20 cellular contexts compared by ENCODE assay signal in the genomic region with DNA sequence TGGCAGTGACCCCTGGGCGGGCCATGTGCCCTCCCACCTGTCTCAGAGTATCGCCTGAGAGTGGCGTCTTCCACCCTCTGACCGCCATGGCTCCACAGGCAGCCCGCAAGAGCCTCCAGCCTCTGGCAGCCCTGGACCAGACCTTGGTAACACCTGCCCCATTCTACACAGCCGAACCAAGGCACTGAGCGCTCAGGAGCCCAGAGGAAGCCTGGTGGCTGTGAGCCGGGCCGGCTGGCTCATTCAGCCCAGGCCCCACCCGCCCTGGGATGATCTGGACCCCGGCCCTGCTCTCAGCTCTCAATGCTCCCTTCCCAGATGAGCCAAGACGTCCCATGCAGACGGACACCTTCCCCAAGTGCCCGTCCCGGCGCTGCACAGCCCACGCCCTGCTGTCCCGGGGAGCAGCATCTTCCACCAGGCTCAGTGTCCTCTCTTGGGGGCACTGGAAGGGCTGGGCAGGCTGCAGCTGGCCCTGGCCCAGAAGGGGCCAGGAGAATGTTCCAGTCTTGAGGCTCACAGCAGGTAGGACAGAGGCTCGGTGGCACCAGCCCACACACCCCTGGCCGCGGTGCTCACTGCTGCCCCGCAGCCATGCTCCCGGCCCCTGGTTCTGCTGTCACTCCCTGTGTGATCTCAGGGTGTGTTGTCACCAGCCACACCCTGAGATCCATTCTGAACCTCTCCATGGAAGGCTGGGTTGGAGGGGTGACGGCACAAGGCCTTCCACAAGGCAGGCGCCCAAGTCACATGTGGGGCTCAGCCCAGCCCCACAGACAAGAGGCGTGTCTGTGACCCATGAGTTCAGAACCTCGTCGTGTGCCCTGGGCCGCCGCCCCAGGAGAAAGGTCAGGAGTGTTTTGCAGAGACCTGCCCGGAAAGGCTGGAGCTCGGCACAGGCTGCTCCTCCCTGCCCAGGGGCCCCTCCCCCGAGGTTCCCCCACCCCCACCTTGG. TPM values are rescaled to one million over a fixed set of nuclear protein-coding genes. Genes with fewer than 3 reads are reported as not detected.
DNase-seq lines count a peak whose midpoint lies in the region; ATAC-seq and TF ChIP-seq lines count a peak whose summit lies in the region.
"Had no signal": no experiment of that assay in that cellular context is flagged by ENCODE, and none has a peak within 500 bp of the region (broad histone marks: within the 10 kb centered on the region; RNA-seq: fewer than 3 reads in every experiment).

No MANE protein-coding gene starts in this region.

- WGBS in GM23248 (ENCODE audit: low coverage in 1 of 2, low lambda C conversion rate in 2 of 2, missing lambda C conversion rate in 2 of 2), 2 experiments: 71 to 77% methylated on average over 22 to 29 of the region's 33 CpGs
- no CpG with 5 or more reads among the region's 33 CpGs for WGBS in neuronal stem cell (ENCODE audit: extremely low coverage in 2 of 2, insufficient read length in 2 of 2, insufficient replicate concordance in 1 of 2), 2 donors
- WGBS in testis, 2 donors: 72 to 83% methylated on average over 11 to 24 of the region's 33 CpGs

- H3K18ac ChIP-seq in neuronal stem cell (ENCODE audit: low read length): peak overlapping the region; percentile 64

- CTCF ChIA-PET in RWPE1 (lab: Yijun Ruan, JAX): interaction anchor here (0.6 to 0.7 kb wide), 2 partner anchors 179 to 422 kb away, joined by 5 to 6 read pairs; no protein-coding TSS in a partner anchor

- intact Hi-C loops in testis (cut with DNase I; ENCODE audit: low total_unique reads) (no loop called here), left cardiac atrium (cut with DNase I) (no loop called here)

- H3K9ac ChIP-seq in GM23248 (no peak overlapping the region), neuronal stem cell (ENCODE audit: low read depth, low read length, poor library complexity) (no peak overlapping the region)
- H3K9ac ChIP-seq: BLaER1 treated with 17β-estradiol and CSF1 and Interleukin-3, amounts not matched to agents 10 nM and 100 nM had no signal

- in situ Hi-C loops in GM23248 (cut with MboI): loop anchor here (25.0 kb wide), 1 partner anchor 411 kb away; a partner anchor contains a TSS

- DNase-seq in GM23248 (peak; percentile 30), RWPE1 (ENCODE audit: low spot score) (no peak), left lobe of liver (ENCODE audit: low spot score) (peak; percentile 94), neuronal stem cell (ENCODE audit: low spot score) (no peak), GM19238 (ENCODE audit: insufficient read length, low spot score) (no peak), testis (no peak), NOMO-1 (lab: John Stamatoyannopoulos, UW; ENCODE audit: unreplicated experiment in 2 of 2) (no peak), left cardiac atrium (no peak)
- DNase-seq: CD4-positive, alpha-beta T cell; GOT3; HCEC 1CT; MV-4-11; NCI-H1105; NCI-H146; NCI-H1930; NCI-H526 treated with DMSO at 0.1 percent for 48 hours; T-cell had no signal

- H2BK5ac ChIP-seq in neuronal stem cell (ENCODE audit: low read length): no peak overlapping the region

- H3K4ac ChIP-seq in neuronal stem cell (ENCODE audit: low read length): no peak overlapping the region

- H3K4me2 ChIP-seq in GM23248 (ENCODE audit: unreplicated experiment) (no peak overlapping the region), neuronal stem cell (ENCODE audit: insufficient read depth, low read length, poor library complexity, severe bottlenecking) (no peak overlapping the region)

- peak overlapping the region; percentile 71 for H3K14ac ChIP-seq in neuronal stem cell (ENCODE audit: low read length)

- H3K36me3 ChIP-seq in GM23248 (ENCODE audit: low read depth): no peaks in the 10 kb centered on the region
- no peaks in the 10 kb centered on the region for H3K36me3 ChIP-seq in neuronal stem cell (replicated peaks in 1 of 2; ENCODE audit: control insufficient read depth in 2 of 2, insufficient read depth in 2 of 2, low read length in 2 of 2)
- H3K36me3 ChIP-seq in testis (ENCODE audit: low read depth, missing control alignments): no peaks in the 10 kb centered on the region
- H3K36me3 ChIP-seq: BLaER1 treated with 17β-estradiol and CSF1 and Interleukin-3, amounts not matched to agents 10 nM and 100 nM had no signal

- TF ChIP-seq POLR2A in testis (IDR thresholded peaks at IDR 0.05): no peak

- no peak overlapping the region for H3K4me3 ChIP-seq in GM23248
- no peak overlapping the region for H3K4me3 ChIP-seq in neuronal stem cell (ENCODE audit: low read length in 2 of 2)
- H3K4me3 ChIP-seq in testis: no peak overlapping the region
- H3K4me3 ChIP-seq: BLaER1 treated with 17β-estradiol and CSF1 and Interleukin-3, amounts not matched to agents 10 nM and 100 nM had no signal

- H4K20me1 ChIP-seq in GM23248 (ENCODE audit: insufficient read depth): no peaks in the 10 kb centered on the region
- H4K20me1 ChIP-seq: BLaER1 treated with 17β-estradiol and CSF1 and Interleukin-3, amounts not matched to agents 10 nM and 100 nM had no signal

- no peak overlapping the region for H4K91ac ChIP-seq in neuronal stem cell (ENCODE audit: low read depth, low read length, poor library complexity)

- peak overlapping the region; percentile 73 for H2BK12ac ChIP-seq in neuronal stem cell (ENCODE audit: low read length)

- no peaks in the 10 kb centered on the region for H3K27me3 ChIP-seq in GM23248 (replicated peaks; ENCODE audit: insufficient read depth)
- H3K27me3 ChIP-seq in neuronal stem cell (ENCODE audit: control insufficient read depth in 3 of 3, insufficient read depth in 3 of 3, low read depth in 1 of 3, low read length in 3 of 3): peaks cover 0 to 51% (median 3%) of the 10 kb centered on the region in 3 experiments
- no peaks in the 10 kb centered on the region for H3K27me3 ChIP-seq in testis
- H3K27me3 ChIP-seq: BLaER1 treated with 17β-estradiol and CSF1 and Interleukin-3, amounts not matched to agents 10 nM and 100 nM had no signal

- H4K8ac ChIP-seq in neuronal stem cell (ENCODE audit: low read depth, low read length): peak overlapping the region; percentile 17

- POLR2A ChIA-PET in RWPE1 (lab: Yijun Ruan, JAX; ENCODE audit: low non-redundant PET): no interaction called here

- no peaks in the 10 kb centered on the region for H3K79me2 ChIP-seq in GM23248 (ENCODE audit: insufficient read depth)

- H2AFZ ChIP-seq in GM23248 (no peak overlapping the region), neuronal stem cell (ENCODE audit: low read length) (no peak overlapping the region)

- H3K9me2 ChIP-seq in GM23248 (ENCODE audit: insufficient read depth): no peaks in the 10 kb centered on the region

- TF ChIP-seq CTCF in RWPE1 (conservative IDR thresholded peaks at IDR 0.05; ENCODE audit: low read depth) (no peak), testis (IDR thresholded peaks at IDR 0.05) (no peak)

- H3K27ac ChIP-seq in GM23248 (no peak overlapping the region), RWPE1 (peak overlapping the region; percentile 52), neuronal stem cell (replicated peaks; ENCODE audit: low read length) (no peak overlapping the region), testis (peak overlapping the region in 1 of 2 donors; percentile 4)
- H3K27ac ChIP-seq: HL-60 had no signal

- ATAC-seq in left lobe of liver (peak; percentile 58), left cardiac atrium (no peak)
- ATAC-seq: Right ventricle myocardium inferior, T-cell had no signal

- H3K4me1 ChIP-seq in GM23248 (ENCODE audit: insufficient read depth): no peaks in the 10 kb centered on the region
- H3K4me1 ChIP-seq in neuronal stem cell (ENCODE audit: control insufficient read depth in 2 of 2, insufficient read depth in 1 of 2, low read depth in 1 of 2, low read length in 2 of 2): no peaks in the 10 kb centered on the region
- H3K4me1 ChIP-seq in testis: peaks cover 32% of the 10 kb centered on the region

- H3K79me1 ChIP-seq in neuronal stem cell (ENCODE audit: low read depth, low read length): peaks cover 3% of the 10 kb centered on the region

- H2AK5ac ChIP-seq in neuronal stem cell (ENCODE audit: low read depth, low read length): peak overlapping the region; percentile 92

- peak overlapping the region; percentile 52 for H3K23ac ChIP-seq in neuronal stem cell (ENCODE audit: low read depth, low read length, poor library complexity)

- H3K9me3 ChIP-seq in GM23248 (ENCODE audit: low read depth): no peaks in the 10 kb centered on the region
- H3K9me3 ChIP-seq in neuronal stem cell (replicated peaks in 1 of 2; ENCODE audit: control insufficient read depth in 2 of 2, insufficient read depth in 1 of 2, low read depth in 1 of 2, low read length in 2 of 2): no peaks in the 10 kb centered on the region
- H3K9me3 ChIP-seq in testis: no peaks in the 10 kb centered on the region
- H3K9me3 ChIP-seq: BLaER1 treated with 17β-estradiol and CSF1 and Interleukin-3, amounts not matched to agents 10 nM and 100 nM had no signal

- no peak overlapping the region for H2BK120ac ChIP-seq in neuronal stem cell (ENCODE audit: low read depth, low read length)

- 0 out of 2 replicates have a peak, but pooled peaks cover 2% of the 10 kb centered on the region for H3F3A ChIP-seq in GM23248 (ENCODE audit: insufficient read depth)

- peak overlapping the region; percentile 81 for H2BK15ac ChIP-seq in neuronal stem cell (ENCODE audit: low read length)

RNA-seq across cellular contexts. Expression of a gene that starts 24.2 kb away (rescaled TPM):
- 10.9 and 14.4 TPM in 2 replicates for total RNA-seq in GM23248 (2014; rRNA removed; shearing (Covaris generic))
- polyA plus RNA-seq in GM23248 (2016; fragmentation: Nextera tagmentation; extraction: Ambion mirVana) (8.4 and 8.7 TPM in 2 replicates), testis (ENCODE audit: insufficient read depth, low read depth, low replicate concordance) (4.8 TPM)
- total RNA-seq in left lobe of liver (122 TPM), testis (10 to 100 TPM; 18.1 to 19.9 TPM), left cardiac atrium (10 to 100 TPM; 49.6 to 66.2 TPM)
- 4.4 TPM for polyA plus RNA-seq in neuronal stem cell (2013, experiment 1 of 2)
- 4.3 TPM for polyA plus RNA-seq in neuronal stem cell (2013, experiment 2 of 2)

Comparison
In these comparisons a context has a peak if more than half of its experiments do, and no peak if none do; other contexts are left out.
1. DNase-seq: peak in GM23248 (single experiment) and left lobe of liver (single experiment); none in RWPE1 (single experiment), neuronal stem cell (single experiment), GM19238 (single experiment), testis (single experiment), NOMO-1 (0 of 2) and left cardiac atrium (single experiment).